Comparison of ENCODE assay signal across 8 cellular contexts in the genomic region with DNA sequence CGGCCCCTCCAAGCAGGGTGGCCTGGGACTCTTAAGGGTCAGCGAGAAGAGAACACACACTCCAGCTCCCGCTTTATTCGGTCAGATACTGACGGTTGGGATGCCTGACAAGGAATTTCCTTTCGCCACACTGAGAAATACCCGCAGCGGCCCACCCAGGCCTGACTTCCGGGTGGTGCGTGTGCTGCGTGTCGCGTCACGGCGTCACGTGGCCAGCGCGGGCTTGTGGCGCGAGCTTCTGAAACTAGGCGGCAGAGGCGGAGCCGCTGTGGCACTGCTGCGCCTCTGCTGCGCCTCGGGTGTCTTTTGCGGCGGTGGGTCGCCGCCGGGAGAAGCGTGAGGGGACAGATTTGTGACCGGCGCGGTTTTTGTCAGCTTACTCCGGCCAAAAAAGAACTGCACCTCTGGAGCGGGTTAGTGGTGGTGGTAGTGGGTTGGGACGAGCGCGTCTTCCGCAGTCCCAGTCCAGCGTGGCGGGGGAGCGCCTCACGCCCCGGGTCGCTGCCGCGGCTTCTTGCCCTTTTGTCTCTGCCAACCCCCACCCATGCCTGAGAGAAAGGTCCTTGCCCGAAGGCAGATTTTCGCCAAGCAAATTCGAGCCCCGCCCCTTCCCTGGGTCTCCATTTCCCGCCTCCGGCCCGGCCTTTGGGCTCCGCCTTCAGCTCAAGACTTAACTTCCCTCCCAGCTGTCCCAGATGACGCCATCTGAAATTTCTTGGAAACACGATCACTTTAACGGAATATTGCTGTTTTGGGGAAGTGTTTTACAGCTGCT. TPM values are rescaled to one million over a fixed set of nuclear protein-coding genes. Genes with fewer than 3 reads are reported as not detected.
DNase-seq lines count a peak whose midpoint lies in the region; ATAC-seq, FAIRE-seq and TF ChIP-seq lines count a peak whose summit lies in the region.

A gene with protein sequence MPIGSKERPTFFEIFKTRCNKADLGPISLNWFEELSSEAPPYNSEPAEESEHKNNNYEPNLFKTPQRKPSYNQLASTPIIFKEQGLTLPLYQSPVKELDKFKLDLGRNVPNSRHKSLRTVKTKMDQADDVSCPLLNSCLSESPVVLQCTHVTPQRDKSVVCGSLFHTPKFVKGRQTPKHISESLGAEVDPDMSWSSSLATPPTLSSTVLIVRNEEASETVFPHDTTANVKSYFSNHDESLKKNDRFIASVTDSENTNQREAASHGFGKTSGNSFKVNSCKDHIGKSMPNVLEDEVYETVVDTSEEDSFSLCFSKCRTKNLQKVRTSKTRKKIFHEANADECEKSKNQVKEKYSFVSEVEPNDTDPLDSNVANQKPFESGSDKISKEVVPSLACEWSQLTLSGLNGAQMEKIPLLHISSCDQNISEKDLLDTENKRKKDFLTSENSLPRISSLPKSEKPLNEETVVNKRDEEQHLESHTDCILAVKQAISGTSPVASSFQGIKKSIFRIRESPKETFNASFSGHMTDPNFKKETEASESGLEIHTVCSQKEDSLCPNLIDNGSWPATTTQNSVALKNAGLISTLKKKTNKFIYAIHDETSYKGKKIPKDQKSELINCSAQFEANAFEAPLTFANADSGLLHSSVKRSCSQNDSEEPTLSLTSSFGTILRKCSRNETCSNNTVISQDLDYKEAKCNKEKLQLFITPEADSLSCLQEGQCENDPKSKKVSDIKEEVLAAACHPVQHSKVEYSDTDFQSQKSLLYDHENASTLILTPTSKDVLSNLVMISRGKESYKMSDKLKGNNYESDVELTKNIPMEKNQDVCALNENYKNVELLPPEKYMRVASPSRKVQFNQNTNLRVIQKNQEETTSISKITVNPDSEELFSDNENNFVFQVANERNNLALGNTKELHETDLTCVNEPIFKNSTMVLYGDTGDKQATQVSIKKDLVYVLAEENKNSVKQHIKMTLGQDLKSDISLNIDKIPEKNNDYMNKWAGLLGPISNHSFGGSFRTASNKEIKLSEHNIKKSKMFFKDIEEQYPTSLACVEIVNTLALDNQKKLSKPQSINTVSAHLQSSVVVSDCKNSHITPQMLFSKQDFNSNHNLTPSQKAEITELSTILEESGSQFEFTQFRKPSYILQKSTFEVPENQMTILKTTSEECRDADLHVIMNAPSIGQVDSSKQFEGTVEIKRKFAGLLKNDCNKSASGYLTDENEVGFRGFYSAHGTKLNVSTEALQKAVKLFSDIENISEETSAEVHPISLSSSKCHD (N-terminal part only) (plus strand): TSS at position 254 of the 775 bp plus-strand sequence. CDS start 953 bp downstream, outside the sequence.
A gene with protein sequence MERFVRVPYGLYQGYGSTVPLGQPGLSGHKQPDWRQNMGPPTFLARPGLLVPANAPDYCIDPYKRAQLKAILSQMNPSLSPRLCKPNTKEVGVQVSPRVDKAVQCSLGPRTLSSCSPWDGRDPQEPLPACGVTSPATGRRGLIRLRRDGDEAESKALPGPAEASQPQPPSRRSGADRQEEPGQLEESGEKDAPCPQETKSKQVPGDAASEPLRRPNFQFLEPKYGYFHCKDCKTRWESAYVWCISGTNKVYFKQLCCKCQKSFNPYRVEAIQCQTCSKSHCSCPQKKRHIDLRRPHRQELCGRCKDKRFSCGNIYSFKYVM (minus strand): TSS at position 109 of the 775 bp plus-strand sequence. CDS start 3,438 bp downstream, outside the sequence.

- H3K27ac ChIP-seq in angular gyrus (ENCODE audit: low read depth, low read length) (peak within 1 kb of the TSS; percentile 91), right cardiac atrium (ENCODE audit: low read length) (peak within 1 kb of the TSS; percentile 95)

- intact Hi-C loops in right cardiac atrium (cut with DNase I) = loop anchor here in 3 of 4 donors (10.0 kb wide), 3 partner anchors 301 to 491 kb away; no protein-coding TSS in a partner anchor

- ATAC-seq in HG02763 (IDR thresholded peaks at IDR 0.05; ENCODE audit: unreplicated experiment) (peak; percentile 95), T-helper 17 cell (peak; percentile 97), right cardiac atrium (peak; percentile 99)

- peaks cover 8% of the 10 kb centered on the region for H3K4me1 Mint-ChIP-seq in T-helper 17 cell

- no peaks in the 10 kb centered on the region for H3K27me3 ChIP-seq in right cardiac atrium (ENCODE audit: control insufficient read depth, insufficient read depth)

- H3K9me3 ChIP-seq in T-helper 17 cell (ENCODE audit: control insufficient read depth, low read length, poor library complexity, severe bottlenecking) = no peaks in the 10 kb centered on the region
- no peaks in the 10 kb centered on the region for H3K9me3 ChIP-seq in right cardiac atrium (ENCODE audit: control insufficient read depth, low read length)

- no peaks in the 10 kb centered on the region for H3K36me3 Mint-ChIP-seq in T-helper 17 cell (ENCODE audit: low read depth)

- peak within 1 kb of the TSS; percentile 95 for H3K4me3 Mint-ChIP-seq in T-helper 17 cell

- peak within 1 kb of the TSS; percentile 90 for H3K4me3 ChIP-seq in right cardiac atrium (ENCODE audit: low read length)

- no peak for FAIRE-seq in urothelium cell line (lab: Jason Lieb, UNC)

- H3K4me1 ChIP-seq in right cardiac atrium (ENCODE audit: control insufficient read depth, insufficient read depth, low read length) = peaks cover 4% of the 10 kb centered on the region

- H3K27ac Mint-ChIP-seq in T-helper 17 cell = peak within 1 kb of the TSS; percentile 98

- no peaks in the 10 kb centered on the region for H3K27me3 Mint-ChIP-seq in T-helper 17 cell

- peak; percentile 91 for DNase-seq in NCI-H146 (lab: John Stamatoyannopoulos, UW)
- DNase-seq in T-helper 17 cell = peak; percentile 78 to 80 (median 80)
- peak; percentile 91 to 97 (median 96) for DNase-seq in right cardiac atrium
- peak; percentile 71 for DNase-seq in pulmonary artery endothelial cell (ENCODE audit: low read depth, low spot score)
- DNase-seq in urothelium cell line (ENCODE audit: low spot score) = peak; percentile 85

- TF ChIP-seq POLR2A in GM15510 (IDR thresholded peaks at IDR 0.05; ENCODE audit: borderline replicate concordance, extremely low read depth, insufficient read length) = peak; percentile 98

- under 1% methylated on average over 60 of the region's 60 CpGs for WGBS in right cardiac atrium

RNA-seq across cellular contexts. Expression of the first gene that starts in this region (rescaled TPM):
- 1 to 10 TPM; 2.9 to 4.8 TPM for total RNA-seq in T-helper 17 cell
- 1 to 10 TPM in 3 of 4 donors, under 1 TPM in 1; 0.51 to 1.2 (median 1.1) TPM for total RNA-seq in right cardiac atrium
- 0.07 TPM for polyA plus RNA-seq in right cardiac atrium
- 7.0 and 10.6 TPM in 2 replicates for total RNA-seq in pulmonary artery endothelial cell

RNA-seq across cellular contexts. Expression of the second gene that starts in this region (rescaled TPM):
- not detected for total RNA-seq in T-helper 17 cell
- total RNA-seq in right cardiac atrium = not detected
- polyA plus RNA-seq in right cardiac atrium = not detected
- not detected in 2 replicates for total RNA-seq in pulmonary artery endothelial cell

Comparison
In these comparisons a context has a peak if more than half of its experiments do, and no peak if none do; other contexts are left out.
1. Peak in every context shown above with its lines: DNase-seq, ATAC-seq, H3K4me3 ChIP-seq and H3K27ac ChIP-seq.